In the genomic region with DNA sequence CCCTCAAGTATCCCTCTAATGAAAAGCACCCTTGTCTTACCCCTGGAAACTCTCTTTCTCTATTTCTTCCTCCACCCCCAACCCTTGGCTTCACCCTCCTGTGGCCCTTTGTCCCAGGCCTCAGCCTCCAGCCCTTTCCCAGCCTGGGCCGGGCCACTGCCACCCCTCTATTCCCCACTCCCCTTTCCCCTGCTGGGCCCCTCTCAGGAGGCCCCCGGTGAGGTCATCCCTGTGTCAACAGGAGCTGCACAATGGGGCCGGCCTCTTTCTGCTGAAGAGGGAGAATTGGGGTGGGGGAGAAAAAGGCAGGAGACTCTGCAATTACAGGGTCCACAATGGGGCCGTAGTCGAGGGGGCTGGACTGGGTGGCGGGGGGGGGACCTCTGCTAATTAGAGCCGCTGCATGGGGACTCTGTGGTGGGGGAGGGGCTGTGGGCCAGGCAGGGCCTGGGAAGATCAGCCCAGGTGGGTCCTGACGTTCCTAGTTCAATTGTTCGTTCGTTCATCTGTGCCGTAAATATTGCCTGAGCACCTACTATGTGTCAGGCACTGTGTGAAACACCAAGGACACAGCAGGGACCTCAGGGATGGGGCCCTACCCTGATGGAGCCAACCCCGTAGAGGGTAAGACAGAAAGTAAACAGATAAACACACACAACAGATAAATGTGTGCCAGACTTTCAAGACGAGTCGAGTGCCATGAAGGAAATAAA, we compare ENCODE assay signal across 1 cellular context.
TF ChIP-seq lines count a peak whose summit lies in the region.

No MANE protein-coding gene starts in this region.

TF ChIP-seq in HepG2, 621 proteins besides CTCF, POLR2A, EP300 and RAD21 (continued from another document and continues in another):
- TF ChIP-seq HMGA1 (CRISPR knock-in tag; conservative IDR thresholded peaks at IDR 0.05): no peak
- TF ChIP-seq ZNF816 (CRISPR knock-in tag; IDR thresholded peaks at IDR 0.05; ENCODE audit: borderline replicate concordance): no peak
- TF ChIP-seq NFIC (IDR thresholded peaks at IDR 0.05; ENCODE audit: low read length): no peak
- no peak for TF ChIP-seq NCOA5 (CRISPR knock-in tag; IDR thresholded peaks at IDR 0.05)
- TF ChIP-seq, protein P1, sequence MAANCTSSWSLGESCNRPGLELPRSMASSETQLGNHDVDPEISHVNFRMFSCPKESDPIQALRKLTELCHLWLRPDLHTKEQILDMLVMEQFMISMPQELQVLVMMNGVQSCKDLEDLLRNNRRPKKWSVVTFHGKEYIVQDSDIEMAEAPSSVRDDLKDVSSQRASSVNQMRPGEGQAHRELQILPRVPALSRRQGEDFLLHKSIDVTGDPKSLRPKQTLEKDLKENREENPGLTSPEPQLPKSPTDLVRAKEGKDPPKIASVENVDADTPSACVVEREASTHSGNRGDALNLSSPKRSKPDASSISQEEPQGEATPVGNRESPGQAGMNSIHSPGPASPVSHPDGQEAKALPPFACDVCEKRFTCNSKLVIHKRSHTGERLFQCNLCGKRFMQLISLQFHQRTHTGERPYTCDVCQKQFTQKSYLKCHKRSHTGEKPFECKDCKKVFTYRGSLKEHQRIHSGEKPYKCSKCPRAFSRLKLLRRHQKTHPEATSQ (CRISPR knock-in tag; IDR thresholded peaks at IDR 0.05; ENCODE audit: borderline replicate concordance): no peak
- TF ChIP-seq, protein P2, sequence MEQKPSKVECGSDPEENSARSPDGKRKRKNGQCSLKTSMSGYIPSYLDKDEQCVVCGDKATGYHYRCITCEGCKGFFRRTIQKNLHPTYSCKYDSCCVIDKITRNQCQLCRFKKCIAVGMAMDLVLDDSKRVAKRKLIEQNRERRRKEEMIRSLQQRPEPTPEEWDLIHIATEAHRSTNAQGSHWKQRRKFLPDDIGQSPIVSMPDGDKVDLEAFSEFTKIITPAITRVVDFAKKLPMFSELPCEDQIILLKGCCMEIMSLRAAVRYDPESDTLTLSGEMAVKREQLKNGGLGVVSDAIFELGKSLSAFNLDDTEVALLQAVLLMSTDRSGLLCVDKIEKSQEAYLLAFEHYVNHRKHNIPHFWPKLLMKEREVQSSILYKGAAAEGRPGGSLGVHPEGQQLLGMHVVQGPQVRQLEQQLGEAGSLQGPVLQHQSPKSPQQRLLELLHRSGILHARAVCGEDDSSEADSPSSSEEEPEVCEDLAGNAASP (CRISPR knock-in tag; IDR thresholded peaks at IDR 0.05; ENCODE audit: borderline replicate concordance): no peak; the same call in 1 of the 2 replicates
- 0 out of 2 replicates have a peak, but pooled peaks have one; percentile 21 for TF ChIP-seq ZBTB7A (CRISPR knock-in tag; IDR thresholded peaks at IDR 0.05)
- no peak for TF ChIP-seq MTA3 (CRISPR knock-in tag; IDR thresholded peaks at IDR 0.05)
- TF ChIP-seq ZFP36L1 (CRISPR knock-in tag; IDR thresholded peaks at IDR 0.05): no peak
- TF ChIP-seq ZNF225 (CRISPR knock-in tag; IDR thresholded peaks at IDR 0.05): no peak
- no peak for TF ChIP-seq ZNF776 (CRISPR knock-in tag; IDR thresholded peaks at IDR 0.05)
- TF ChIP-seq MED1 (CRISPR knock-in tag; IDR thresholded peaks at IDR 0.05): peak; percentile 42; the same call in 1 of the 2 replicates
- peak; percentile 93 for TF ChIP-seq FOSL2 (CRISPR knock-in tag; IDR thresholded peaks at IDR 0.05)
- TF ChIP-seq, protein P3, sequence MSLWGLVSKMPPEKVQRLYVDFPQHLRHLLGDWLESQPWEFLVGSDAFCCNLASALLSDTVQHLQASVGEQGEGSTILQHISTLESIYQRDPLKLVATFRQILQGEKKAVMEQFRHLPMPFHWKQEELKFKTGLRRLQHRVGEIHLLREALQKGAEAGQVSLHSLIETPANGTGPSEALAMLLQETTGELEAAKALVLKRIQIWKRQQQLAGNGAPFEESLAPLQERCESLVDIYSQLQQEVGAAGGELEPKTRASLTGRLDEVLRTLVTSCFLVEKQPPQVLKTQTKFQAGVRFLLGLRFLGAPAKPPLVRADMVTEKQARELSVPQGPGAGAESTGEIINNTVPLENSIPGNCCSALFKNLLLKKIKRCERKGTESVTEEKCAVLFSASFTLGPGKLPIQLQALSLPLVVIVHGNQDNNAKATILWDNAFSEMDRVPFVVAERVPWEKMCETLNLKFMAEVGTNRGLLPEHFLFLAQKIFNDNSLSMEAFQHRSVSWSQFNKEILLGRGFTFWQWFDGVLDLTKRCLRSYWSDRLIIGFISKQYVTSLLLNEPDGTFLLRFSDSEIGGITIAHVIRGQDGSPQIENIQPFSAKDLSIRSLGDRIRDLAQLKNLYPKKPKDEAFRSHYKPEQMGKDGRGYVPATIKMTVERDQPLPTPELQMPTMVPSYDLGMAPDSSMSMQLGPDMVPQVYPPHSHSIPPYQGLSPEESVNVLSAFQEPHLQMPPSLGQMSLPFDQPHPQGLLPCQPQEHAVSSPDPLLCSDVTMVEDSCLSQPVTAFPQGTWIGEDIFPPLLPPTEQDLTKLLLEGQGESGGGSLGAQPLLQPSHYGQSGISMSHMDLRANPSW (CRISPR knock-in tag; IDR thresholded peaks at IDR 0.05; ENCODE audit: borderline replicate concordance): no peak
- TF ChIP-seq, protein P4, sequence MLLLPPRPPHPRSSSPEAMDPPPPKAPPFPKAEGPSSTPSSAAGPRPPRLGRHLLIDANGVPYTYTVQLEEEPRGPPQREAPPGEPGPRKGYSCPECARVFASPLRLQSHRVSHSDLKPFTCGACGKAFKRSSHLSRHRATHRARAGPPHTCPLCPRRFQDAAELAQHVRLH (CRISPR knock-in tag; IDR thresholded peaks at IDR 0.05; ENCODE audit: borderline replicate concordance, low read depth): no peak
- TF ChIP-seq ZBTB8A (CRISPR knock-in tag; IDR thresholded peaks at IDR 0.05; ENCODE audit: borderline replicate concordance, low read depth): no peak
- TF ChIP-seq, protein P5, sequence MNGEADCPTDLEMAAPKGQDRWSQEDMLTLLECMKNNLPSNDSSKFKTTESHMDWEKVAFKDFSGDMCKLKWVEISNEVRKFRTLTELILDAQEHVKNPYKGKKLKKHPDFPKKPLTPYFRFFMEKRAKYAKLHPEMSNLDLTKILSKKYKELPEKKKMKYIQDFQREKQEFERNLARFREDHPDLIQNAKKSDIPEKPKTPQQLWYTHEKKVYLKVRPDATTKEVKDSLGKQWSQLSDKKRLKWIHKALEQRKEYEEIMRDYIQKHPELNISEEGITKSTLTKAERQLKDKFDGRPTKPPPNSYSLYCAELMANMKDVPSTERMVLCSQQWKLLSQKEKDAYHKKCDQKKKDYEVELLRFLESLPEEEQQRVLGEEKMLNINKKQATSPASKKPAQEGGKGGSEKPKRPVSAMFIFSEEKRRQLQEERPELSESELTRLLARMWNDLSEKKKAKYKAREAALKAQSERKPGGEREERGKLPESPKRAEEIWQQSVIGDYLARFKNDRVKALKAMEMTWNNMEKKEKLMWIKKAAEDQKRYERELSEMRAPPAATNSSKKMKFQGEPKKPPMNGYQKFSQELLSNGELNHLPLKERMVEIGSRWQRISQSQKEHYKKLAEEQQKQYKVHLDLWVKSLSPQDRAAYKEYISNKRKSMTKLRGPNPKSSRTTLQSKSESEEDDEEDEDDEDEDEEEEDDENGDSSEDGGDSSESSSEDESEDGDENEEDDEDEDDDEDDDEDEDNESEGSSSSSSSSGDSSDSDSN (CRISPR knock-in tag; IDR thresholded peaks at IDR 0.05): no peak
- TF ChIP-seq, protein P6, sequence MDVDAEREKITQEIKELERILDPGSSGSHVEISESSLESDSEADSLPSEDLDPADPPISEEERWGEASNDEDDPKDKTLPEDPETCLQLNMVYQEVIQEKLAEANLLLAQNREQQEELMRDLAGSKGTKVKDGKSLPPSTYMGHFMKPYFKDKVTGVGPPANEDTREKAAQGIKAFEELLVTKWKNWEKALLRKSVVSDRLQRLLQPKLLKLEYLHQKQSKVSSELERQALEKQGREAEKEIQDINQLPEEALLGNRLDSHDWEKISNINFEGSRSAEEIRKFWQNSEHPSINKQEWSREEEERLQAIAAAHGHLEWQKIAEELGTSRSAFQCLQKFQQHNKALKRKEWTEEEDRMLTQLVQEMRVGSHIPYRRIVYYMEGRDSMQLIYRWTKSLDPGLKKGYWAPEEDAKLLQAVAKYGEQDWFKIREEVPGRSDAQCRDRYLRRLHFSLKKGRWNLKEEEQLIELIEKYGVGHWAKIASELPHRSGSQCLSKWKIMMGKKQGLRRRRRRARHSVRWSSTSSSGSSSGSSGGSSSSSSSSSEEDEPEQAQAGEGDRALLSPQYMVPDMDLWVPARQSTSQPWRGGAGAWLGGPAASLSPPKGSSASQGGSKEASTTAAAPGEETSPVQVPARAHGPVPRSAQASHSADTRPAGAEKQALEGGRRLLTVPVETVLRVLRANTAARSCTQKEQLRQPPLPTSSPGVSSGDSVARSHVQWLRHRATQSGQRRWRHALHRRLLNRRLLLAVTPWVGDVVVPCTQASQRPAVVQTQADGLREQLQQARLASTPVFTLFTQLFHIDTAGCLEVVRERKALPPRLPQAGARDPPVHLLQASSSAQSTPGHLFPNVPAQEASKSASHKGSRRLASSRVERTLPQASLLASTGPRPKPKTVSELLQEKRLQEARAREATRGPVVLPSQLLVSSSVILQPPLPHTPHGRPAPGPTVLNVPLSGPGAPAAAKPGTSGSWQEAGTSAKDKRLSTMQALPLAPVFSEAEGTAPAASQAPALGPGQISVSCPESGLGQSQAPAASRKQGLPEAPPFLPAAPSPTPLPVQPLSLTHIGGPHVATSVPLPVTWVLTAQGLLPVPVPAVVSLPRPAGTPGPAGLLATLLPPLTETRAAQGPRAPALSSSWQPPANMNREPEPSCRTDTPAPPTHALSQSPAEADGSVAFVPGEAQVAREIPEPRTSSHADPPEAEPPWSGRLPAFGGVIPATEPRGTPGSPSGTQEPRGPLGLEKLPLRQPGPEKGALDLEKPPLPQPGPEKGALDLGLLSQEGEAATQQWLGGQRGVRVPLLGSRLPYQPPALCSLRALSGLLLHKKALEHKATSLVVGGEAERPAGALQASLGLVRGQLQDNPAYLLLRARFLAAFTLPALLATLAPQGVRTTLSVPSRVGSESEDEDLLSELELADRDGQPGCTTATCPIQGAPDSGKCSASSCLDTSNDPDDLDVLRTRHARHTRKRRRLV (CRISPR knock-in tag; IDR thresholded peaks at IDR 0.05): no peak
- TF ChIP-seq ZNF331 (CRISPR knock-in tag; IDR thresholded peaks at IDR 0.05): 0 out of 2 replicates have a peak, but pooled peaks have one; percentile 16
- no peak for TF ChIP-seq RBFOX2 (IDR thresholded peaks at IDR 0.05; ENCODE audit: low read depth, low read length)
- no peak for TF ChIP-seq ZFYVE20 (CRISPR knock-in tag; IDR thresholded peaks at IDR 0.05; ENCODE audit: borderline replicate concordance, low read depth)
- no peak for TF ChIP-seq TAF15 (IDR thresholded peaks at IDR 0.05; ENCODE audit: low read depth, low read length, poor library complexity, severe bottlenecking)
- TF ChIP-seq, protein P7, sequence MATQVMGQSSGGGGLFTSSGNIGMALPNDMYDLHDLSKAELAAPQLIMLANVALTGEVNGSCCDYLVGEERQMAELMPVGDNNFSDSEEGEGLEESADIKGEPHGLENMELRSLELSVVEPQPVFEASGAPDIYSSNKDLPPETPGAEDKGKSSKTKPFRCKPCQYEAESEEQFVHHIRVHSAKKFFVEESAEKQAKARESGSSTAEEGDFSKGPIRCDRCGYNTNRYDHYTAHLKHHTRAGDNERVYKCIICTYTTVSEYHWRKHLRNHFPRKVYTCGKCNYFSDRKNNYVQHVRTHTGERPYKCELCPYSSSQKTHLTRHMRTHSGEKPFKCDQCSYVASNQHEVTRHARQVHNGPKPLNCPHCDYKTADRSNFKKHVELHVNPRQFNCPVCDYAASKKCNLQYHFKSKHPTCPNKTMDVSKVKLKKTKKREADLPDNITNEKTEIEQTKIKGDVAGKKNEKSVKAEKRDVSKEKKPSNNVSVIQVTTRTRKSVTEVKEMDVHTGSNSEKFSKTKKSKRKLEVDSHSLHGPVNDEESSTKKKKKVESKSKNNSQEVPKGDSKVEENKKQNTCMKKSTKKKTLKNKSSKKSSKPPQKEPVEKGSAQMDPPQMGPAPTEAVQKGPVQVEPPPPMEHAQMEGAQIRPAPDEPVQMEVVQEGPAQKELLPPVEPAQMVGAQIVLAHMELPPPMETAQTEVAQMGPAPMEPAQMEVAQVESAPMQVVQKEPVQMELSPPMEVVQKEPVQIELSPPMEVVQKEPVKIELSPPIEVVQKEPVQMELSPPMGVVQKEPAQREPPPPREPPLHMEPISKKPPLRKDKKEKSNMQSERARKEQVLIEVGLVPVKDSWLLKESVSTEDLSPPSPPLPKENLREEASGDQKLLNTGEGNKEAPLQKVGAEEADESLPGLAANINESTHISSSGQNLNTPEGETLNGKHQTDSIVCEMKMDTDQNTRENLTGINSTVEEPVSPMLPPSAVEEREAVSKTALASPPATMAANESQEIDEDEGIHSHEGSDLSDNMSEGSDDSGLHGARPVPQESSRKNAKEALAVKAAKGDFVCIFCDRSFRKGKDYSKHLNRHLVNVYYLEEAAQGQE (IDR thresholded peaks at IDR 0.05; ENCODE audit: borderline replicate concordance in 1 of 2, low read depth in 1 of 2, low read length in 2 of 2): no peak
- no peak for TF ChIP-seq CAMTA2 (CRISPR knock-in tag; IDR thresholded peaks at IDR 0.05; ENCODE audit: borderline replicate concordance)
- TF ChIP-seq KDM2A (CRISPR knock-in tag; IDR thresholded peaks at IDR 0.05; ENCODE audit: borderline replicate concordance, low read depth): peak; percentile 18; the same call in 1 of the 2 replicates
- no peak for TF ChIP-seq ZNF891 (CRISPR knock-in tag; IDR thresholded peaks at IDR 0.05)
- no peak for TF ChIP-seq ZNF24 (IDR thresholded peaks at IDR 0.05)
- TF ChIP-seq IRX3 (CRISPR knock-in tag; IDR thresholded peaks at IDR 0.05; ENCODE audit: borderline replicate concordance, low read depth): no peak
- no peak for TF ChIP-seq SMARCC2 (IDR thresholded peaks at IDR 0.05)
- TF ChIP-seq, protein P8, sequence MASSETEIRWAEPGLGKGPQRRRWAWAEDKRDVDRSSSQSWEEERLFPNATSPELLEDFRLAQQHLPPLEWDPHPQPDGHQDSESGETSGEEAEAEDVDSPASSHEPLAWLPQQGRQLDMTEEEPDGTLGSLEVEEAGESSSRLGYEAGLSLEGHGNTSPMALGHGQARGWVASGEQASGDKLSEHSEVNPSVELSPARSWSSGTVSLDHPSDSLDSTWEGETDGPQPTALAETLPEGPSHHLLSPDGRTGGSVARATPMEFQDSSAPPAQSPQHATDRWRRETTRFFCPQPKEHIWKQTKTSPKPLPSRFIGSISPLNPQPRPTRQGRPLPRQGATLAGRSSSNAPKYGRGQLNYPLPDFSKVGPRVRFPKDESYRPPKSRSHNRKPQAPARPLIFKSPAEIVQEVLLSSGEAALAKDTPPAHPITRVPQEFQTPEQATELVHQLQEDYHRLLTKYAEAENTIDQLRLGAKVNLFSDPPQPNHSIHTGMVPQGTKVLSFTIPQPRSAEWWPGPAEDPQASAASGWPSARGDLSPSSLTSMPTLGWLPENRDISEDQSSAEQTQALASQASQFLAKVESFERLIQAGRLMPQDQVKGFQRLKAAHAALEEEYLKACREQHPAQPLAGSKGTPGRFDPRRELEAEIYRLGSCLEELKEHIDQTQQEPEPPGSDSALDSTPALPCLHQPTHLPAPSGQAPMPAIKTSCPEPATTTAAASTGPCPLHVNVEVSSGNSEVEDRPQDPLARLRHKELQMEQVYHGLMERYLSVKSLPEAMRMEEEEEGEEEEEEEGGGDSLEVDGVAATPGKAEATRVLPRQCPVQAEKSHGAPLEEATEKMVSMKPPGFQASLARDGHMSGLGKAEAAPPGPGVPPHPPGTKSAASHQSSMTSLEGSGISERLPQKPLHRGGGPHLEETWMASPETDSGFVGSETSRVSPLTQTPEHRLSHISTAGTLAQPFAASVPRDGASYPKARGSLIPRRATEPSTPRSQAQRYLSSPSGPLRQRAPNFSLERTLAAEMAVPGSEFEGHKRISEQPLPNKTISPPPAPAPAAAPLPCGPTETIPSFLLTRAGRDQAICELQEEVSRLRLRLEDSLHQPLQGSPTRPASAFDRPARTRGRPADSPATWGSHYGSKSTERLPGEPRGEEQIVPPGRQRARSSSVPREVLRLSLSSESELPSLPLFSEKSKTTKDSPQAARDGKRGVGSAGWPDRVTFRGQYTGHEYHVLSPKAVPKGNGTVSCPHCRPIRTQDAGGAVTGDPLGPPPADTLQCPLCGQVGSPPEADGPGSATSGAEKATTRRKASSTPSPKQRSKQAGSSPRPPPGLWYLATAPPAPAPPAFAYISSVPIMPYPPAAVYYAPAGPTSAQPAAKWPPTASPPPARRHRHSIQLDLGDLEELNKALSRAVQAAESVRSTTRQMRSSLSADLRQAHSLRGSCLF (CRISPR knock-in tag; IDR thresholded peaks at IDR 0.05; ENCODE audit: borderline replicate concordance): no peak
